In the genomic region with DNA sequence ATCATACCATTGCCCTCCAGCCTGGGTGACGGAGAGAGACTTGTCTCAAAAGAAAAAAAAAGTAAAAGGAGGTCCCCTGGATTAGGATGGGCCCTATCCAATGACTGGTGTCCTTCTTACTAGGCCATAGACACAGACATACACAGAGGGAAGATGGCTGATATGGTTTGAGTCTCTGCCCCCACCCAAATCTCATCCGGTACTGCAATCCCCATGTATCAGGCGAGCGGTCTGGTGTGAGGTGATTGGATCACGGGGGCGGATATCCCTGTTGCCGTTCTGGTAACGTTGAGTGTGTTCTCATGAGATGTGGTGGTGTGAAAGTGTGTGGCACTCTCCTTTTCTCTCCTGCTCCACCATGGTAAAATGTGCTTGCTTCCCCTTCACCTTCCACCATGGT, we compare ENCODE assay signal across 1 cellular context.
TF ChIP-seq lines count a peak whose summit lies in the region.

No MANE protein-coding gene starts in this region.

TF ChIP-seq in K562, 482 proteins besides CTCF, POLR2A, EP300 and RAD21:
- TF ChIP-seq TAL1 (IDR thresholded peaks at IDR 0.05) (peak; percentile 60), TEAD4 (IDR thresholded peaks at IDR 0.05; ENCODE audit: low read length) (peak; percentile 59), TEAD4 (CRISPR knock-in tag; IDR thresholded peaks at IDR 0.05; ENCODE audit: borderline replicate concordance) (no peak), EGR1 (conservative IDR thresholded peaks at IDR 0.05) (peak; percentile 69), CBFA2T3 (IDR thresholded peaks at IDR 0.05) (peak; percentile 81), NBN (IDR thresholded peaks at IDR 0.05; ENCODE audit: low read depth) (no peak), CXXC5 (CRISPR knock-in tag; IDR thresholded peaks at IDR 0.05) (0 out of 2 replicates have a peak, but pooled peaks have one; percentile 7), STAT5A (IDR thresholded peaks at IDR 0.05; ENCODE audit: borderline replicate concordance, low read length) (0 out of 2 replicates have a peak, but pooled peaks have one; percentile 13), RCOR1 (IDR thresholded peaks at IDR 0.05; ENCODE audit: borderline replicate concordance in 1 of 2, low read depth in 2 of 2, low read length in 2 of 2) (0 out of 4 replicates have a peak, but pooled peaks of 1 of the 2 experiments have one; percentile 20), TRIM24 (IDR thresholded peaks at IDR 0.05) (peak in 1 of 2 experiments; percentile 12; a peak in 1 of 4 replicates), TCF3 (CRISPR knock-in tag; IDR thresholded peaks at IDR 0.05) (peak; percentile 44), CBFA2T2 (conservative IDR thresholded peaks at IDR 0.05) (peak; percentile 73), ZNF766 (CRISPR knock-in tag; conservative IDR thresholded peaks at IDR 0.05) (0 out of 2 replicates have a peak, but pooled peaks have one; percentile 36), ARID1B (IDR thresholded peaks at IDR 0.05) (peak; percentile 28; the same call in 1 of the 2 replicates), NFIC (IDR thresholded peaks at IDR 0.05) (peak; percentile 17; the same call in 1 of the 2 replicates), NCOR1 (IDR thresholded peaks at IDR 0.05) (0 out of 2 replicates have a peak, but pooled peaks have one; percentile 35), CHD4 (IDR thresholded peaks at IDR 0.05; ENCODE audit: insufficient read depth, insufficient replicate concordance, low read depth, low read length, poor library complexity, severe bottlenecking) (no peak), HNRNPLL (IDR thresholded peaks at IDR 0.05; ENCODE audit: low read depth, low read length, poor library complexity, severe bottlenecking) (no peak), CREM (IDR thresholded peaks at IDR 0.05; ENCODE audit: low read depth) (peak; percentile 39; the same call in 1 of the 2 replicates), COPS2 (conservative IDR thresholded peaks at IDR 0.05) (no peak), FOSL1 (tag; conservative IDR thresholded peaks at IDR 0.05) (no peak)
- TF ChIP-seq, protein P1, sequence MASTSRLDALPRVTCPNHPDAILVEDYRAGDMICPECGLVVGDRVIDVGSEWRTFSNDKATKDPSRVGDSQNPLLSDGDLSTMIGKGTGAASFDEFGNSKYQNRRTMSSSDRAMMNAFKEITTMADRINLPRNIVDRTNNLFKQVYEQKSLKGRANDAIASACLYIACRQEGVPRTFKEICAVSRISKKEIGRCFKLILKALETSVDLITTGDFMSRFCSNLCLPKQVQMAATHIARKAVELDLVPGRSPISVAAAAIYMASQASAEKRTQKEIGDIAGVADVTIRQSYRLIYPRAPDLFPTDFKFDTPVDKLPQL (IDR thresholded peaks at IDR 0.05; ENCODE audit: extremely low read depth, insufficient read length), result no peak
- TF ChIP-seq, protein P2, sequence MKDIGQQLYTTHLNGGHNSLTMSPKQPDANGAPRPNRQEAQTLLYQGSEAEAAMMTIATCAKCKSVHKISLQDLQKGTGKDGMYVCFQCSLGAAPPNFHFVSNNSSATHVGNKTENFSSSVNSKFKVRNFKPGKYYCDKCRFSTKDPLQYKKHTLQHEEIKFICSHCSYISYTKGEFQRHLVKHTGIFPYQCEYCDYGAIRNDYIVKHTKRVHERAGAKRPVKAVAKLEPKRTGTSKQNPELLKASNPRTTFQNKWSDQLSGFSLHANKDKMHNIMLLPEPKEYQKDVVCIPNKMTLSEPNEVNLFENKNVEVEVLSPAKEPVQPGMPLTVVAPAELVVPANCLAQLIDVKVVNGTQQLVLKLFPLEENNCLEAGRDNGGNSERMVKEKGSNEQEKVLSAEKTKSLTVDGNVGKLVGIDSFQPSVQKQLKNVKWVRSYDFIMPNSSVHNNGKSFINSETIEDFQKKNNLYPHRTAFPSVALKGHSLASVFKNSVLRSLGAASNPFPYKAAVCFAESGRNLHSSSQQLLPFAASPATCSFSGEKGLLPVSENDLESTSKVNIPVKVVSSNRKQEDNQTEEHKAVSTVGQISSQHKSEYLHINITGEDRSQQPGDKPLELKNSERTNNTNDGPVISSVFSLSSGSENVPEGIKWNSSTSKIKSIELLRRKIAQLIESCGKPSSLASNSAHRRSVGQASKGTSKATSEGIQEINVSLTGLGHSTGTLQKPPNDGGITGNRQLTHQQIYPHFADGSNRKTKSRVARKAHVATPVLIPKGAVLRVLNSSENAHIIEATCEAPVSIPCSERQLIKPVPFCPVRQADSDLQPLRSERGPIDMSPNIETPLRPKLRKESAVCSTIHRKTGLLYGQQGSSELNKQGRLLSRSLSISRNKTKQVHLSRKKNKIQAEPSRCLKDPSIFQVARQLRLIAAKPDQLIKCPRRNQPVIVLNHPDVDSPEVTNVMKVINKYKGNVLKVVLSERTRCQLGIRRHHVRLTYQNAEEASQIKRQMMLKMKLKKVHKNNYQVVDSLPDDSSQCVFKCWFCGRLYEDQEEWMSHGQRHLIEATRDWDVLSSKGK (CRISPR knock-in tag; IDR thresholded peaks at IDR 0.05), result no peak
- TF ChIP-seq, protein P3, sequence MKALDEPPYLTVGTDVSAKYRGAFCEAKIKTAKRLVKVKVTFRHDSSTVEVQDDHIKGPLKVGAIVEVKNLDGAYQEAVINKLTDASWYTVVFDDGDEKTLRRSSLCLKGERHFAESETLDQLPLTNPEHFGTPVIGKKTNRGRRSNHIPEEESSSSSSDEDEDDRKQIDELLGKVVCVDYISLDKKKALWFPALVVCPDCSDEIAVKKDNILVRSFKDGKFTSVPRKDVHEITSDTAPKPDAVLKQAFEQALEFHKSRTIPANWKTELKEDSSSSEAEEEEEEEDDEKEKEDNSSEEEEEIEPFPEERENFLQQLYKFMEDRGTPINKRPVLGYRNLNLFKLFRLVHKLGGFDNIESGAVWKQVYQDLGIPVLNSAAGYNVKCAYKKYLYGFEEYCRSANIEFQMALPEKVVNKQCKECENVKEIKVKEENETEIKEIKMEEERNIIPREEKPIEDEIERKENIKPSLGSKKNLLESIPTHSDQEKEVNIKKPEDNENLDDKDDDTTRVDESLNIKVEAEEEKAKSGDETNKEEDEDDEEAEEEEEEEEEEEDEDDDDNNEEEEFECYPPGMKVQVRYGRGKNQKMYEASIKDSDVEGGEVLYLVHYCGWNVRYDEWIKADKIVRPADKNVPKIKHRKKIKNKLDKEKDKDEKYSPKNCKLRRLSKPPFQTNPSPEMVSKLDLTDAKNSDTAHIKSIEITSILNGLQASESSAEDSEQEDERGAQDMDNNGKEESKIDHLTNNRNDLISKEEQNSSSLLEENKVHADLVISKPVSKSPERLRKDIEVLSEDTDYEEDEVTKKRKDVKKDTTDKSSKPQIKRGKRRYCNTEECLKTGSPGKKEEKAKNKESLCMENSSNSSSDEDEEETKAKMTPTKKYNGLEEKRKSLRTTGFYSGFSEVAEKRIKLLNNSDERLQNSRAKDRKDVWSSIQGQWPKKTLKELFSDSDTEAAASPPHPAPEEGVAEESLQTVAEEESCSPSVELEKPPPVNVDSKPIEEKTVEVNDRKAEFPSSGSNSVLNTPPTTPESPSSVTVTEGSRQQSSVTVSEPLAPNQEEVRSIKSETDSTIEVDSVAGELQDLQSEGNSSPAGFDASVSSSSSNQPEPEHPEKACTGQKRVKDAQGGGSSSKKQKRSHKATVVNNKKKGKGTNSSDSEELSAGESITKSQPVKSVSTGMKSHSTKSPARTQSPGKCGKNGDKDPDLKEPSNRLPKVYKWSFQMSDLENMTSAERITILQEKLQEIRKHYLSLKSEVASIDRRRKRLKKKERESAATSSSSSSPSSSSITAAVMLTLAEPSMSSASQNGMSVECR (CRISPR knock-in tag; IDR thresholded peaks at IDR 0.05), result no peak
- TF ChIP-seq, protein P4, sequence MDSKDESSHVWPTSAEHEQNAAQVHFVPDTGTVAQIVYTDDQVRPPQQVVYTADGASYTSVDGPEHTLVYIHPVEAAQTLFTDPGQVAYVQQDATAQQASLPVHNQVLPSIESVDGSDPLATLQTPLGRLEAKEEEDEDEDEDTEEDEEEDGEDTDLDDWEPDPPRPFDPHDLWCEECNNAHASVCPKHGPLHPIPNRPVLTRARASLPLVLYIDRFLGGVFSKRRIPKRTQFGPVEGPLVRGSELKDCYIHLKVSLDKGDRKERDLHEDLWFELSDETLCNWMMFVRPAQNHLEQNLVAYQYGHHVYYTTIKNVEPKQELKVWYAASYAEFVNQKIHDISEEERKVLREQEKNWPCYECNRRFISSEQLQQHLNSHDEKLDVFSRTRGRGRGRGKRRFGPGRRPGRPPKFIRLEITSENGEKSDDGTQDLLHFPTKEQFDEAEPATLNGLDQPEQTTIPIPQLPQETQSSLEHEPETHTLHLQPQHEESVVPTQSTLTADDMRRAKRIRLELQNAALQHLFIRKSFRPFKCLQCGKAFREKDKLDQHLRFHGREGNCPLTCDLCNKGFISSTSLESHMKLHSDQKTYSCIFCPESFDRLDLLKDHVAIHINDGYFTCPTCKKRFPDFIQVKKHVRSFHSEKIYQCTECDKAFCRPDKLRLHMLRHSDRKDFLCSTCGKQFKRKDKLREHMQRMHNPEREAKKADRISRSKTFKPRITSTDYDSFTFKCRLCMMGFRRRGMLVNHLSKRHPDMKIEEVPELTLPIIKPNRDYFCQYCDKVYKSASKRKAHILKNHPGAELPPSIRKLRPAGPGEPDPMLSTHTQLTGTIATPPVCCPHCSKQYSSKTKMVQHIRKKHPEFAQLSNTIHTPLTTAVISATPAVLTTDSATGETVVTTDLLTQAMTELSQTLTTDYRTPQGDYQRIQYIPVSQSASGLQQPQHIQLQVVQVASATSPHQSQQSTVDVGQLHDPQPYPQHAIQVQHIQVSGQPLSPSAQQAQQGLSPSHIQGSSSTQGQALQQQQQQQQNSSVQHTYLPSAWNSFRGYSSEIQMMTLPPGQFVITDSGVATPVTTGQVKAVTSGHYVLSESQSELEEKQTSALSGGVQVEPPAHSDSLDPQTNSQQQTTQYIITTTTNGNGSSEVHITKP (IDR thresholded peaks at IDR 0.05; ENCODE audit: partially characterized antibody), result peak; percentile 51
- TF ChIP-seq, protein P5, sequence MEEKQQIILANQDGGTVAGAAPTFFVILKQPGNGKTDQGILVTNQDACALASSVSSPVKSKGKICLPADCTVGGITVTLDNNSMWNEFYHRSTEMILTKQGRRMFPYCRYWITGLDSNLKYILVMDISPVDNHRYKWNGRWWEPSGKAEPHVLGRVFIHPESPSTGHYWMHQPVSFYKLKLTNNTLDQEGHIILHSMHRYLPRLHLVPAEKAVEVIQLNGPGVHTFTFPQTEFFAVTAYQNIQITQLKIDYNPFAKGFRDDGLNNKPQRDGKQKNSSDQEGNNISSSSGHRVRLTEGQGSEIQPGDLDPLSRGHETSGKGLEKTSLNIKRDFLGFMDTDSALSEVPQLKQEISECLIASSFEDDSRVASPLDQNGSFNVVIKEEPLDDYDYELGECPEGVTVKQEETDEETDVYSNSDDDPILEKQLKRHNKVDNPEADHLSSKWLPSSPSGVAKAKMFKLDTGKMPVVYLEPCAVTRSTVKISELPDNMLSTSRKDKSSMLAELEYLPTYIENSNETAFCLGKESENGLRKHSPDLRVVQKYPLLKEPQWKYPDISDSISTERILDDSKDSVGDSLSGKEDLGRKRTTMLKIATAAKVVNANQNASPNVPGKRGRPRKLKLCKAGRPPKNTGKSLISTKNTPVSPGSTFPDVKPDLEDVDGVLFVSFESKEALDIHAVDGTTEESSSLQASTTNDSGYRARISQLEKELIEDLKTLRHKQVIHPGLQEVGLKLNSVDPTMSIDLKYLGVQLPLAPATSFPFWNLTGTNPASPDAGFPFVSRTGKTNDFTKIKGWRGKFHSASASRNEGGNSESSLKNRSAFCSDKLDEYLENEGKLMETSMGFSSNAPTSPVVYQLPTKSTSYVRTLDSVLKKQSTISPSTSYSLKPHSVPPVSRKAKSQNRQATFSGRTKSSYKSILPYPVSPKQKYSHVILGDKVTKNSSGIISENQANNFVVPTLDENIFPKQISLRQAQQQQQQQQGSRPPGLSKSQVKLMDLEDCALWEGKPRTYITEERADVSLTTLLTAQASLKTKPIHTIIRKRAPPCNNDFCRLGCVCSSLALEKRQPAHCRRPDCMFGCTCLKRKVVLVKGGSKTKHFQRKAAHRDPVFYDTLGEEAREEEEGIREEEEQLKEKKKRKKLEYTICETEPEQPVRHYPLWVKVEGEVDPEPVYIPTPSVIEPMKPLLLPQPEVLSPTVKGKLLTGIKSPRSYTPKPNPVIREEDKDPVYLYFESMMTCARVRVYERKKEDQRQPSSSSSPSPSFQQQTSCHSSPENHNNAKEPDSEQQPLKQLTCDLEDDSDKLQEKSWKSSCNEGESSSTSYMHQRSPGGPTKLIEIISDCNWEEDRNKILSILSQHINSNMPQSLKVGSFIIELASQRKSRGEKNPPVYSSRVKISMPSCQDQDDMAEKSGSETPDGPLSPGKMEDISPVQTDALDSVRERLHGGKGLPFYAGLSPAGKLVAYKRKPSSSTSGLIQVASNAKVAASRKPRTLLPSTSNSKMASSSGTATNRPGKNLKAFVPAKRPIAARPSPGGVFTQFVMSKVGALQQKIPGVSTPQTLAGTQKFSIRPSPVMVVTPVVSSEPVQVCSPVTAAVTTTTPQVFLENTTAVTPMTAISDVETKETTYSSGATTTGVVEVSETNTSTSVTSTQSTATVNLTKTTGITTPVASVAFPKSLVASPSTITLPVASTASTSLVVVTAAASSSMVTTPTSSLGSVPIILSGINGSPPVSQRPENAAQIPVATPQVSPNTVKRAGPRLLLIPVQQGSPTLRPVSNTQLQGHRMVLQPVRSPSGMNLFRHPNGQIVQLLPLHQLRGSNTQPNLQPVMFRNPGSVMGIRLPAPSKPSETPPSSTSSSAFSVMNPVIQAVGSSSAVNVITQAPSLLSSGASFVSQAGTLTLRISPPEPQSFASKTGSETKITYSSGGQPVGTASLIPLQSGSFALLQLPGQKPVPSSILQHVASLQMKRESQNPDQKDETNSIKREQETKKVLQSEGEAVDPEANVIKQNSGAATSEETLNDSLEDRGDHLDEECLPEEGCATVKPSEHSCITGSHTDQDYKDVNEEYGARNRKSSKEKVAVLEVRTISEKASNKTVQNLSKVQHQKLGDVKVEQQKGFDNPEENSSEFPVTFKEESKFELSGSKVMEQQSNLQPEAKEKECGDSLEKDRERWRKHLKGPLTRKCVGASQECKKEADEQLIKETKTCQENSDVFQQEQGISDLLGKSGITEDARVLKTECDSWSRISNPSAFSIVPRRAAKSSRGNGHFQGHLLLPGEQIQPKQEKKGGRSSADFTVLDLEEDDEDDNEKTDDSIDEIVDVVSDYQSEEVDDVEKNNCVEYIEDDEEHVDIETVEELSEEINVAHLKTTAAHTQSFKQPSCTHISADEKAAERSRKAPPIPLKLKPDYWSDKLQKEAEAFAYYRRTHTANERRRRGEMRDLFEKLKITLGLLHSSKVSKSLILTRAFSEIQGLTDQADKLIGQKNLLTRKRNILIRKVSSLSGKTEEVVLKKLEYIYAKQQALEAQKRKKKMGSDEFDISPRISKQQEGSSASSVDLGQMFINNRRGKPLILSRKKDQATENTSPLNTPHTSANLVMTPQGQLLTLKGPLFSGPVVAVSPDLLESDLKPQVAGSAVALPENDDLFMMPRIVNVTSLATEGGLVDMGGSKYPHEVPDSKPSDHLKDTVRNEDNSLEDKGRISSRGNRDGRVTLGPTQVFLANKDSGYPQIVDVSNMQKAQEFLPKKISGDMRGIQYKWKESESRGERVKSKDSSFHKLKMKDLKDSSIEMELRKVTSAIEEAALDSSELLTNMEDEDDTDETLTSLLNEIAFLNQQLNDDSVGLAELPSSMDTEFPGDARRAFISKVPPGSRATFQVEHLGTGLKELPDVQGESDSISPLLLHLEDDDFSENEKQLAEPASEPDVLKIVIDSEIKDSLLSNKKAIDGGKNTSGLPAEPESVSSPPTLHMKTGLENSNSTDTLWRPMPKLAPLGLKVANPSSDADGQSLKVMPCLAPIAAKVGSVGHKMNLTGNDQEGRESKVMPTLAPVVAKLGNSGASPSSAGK (IDR thresholded peaks at IDR 0.05), result 0 out of 2 replicates have a peak, but pooled peaks have one; percentile 17
TF ChIP-seq in K562: peak in this region for 17.
